ENCODE assay signal across 9 cellular contexts in the genomic region with DNA sequence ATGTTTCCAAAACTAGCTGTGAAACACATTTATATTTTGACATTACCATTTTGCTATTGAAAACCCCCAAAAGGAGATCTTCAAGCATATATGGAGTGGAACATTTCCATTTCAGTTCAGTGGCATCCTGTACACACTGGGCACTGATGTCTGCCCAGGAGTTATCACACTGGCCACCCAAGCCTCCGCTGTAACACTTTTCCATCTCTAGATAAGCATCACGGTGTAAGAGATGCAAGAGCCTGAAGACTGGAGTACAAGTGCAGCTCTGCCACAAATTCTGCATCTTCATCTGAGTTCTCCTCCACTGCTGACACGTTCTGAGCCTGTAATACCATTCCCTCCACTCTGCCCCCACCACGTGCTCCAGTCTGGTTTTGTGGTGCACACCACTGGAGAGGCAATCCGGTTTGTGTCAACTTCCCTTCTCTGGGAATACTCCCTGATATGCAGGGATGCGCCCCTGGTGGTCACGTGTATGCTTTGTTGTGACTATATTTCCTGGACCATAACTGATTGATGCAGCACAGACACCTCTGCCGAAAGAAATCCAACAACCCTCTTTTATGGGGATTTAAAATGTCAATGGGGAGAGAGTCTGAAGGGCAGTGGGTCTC. TPM values are rescaled to one million over a fixed set of nuclear protein-coding genes. Genes with fewer than 3 reads are reported as not detected.
DNase-seq lines count a peak whose midpoint lies in the region; ATAC-seq and TF ChIP-seq lines count a peak whose summit lies in the region.
"Had no signal": no experiment of that assay in that cellular context is flagged by ENCODE, and none has a peak within 500 bp of the region (broad histone marks: within the 10 kb centered on the region; RNA-seq: fewer than 3 reads in every experiment).

No MANE protein-coding gene starts in this region.

- H3K27me3 ChIP-seq in BE2C (no peaks in the 10 kb centered on the region), HAP-1 (ENCODE audit: low read depth) (no peaks in the 10 kb centered on the region)

- in situ Hi-C loops in HAP-1 (cut with MboI; ENCODE audit: low sequenced_read_pairs) = no loop called here

- no peaks in the 10 kb centered on the region for H3K27me3 Mint-ChIP-seq in activated CD8-positive, alpha-beta T cell treated with anti-CD3 and anti-CD28 coated beads, Interleukin-2, amount 10 ng/mL, durations not matched to agents 7 days and 5 days (ENCODE audit: low read depth)
- H3K27me3 Mint-ChIP-seq in T-helper 2 cell treated with Interferon-gamma antibody and Interleukin-4, amounts not matched to agents 5 μg/mL and 100 μg/mL, for 36 hours (ENCODE audit: low read depth) = no peaks in the 10 kb centered on the region
- H3K27me3 Mint-ChIP-seq: activated naive CD8-positive, alpha-beta T cell had no signal

- H3K9me3 ChIP-seq in BE2C = no peaks in the 10 kb centered on the region
- no peaks in the 10 kb centered on the region for H3K9me3 ChIP-seq in HAP-1

- H3K9me3 Mint-ChIP-seq in activated CD8-positive, alpha-beta T cell treated with anti-CD3 and anti-CD28 coated beads, Interleukin-2, amount 10 ng/mL, durations not matched to agents 7 days and 5 days (ENCODE audit: insufficient read depth) = no peaks in the 10 kb centered on the region
- no peaks in the 10 kb centered on the region for H3K9me3 Mint-ChIP-seq in T-helper 2 cell treated with Interferon-gamma antibody and Interleukin-4, amounts not matched to agents 5 μg/mL and 100 μg/mL, for 36 hours

- peaks cover 30% of the 10 kb centered on the region for H3K36me3 Mint-ChIP-seq in activated CD8-positive, alpha-beta T cell treated with anti-CD3 and anti-CD28 coated beads, Interleukin-2, amount 10 ng/mL, durations not matched to agents 7 days and 5 days (ENCODE audit: low read depth)
- H3K36me3 Mint-ChIP-seq in T-helper 2 cell treated with Interferon-gamma antibody and Interleukin-4, amounts not matched to agents 5 μg/mL and 100 μg/mL, for 36 hours (ENCODE audit: low read depth) = peaks cover 9% of the 10 kb centered on the region

- DNase-seq in BE2C = peak; percentile 87
- peak; percentile 48 to 78 for DNase-seq in HAP-1 (ENCODE audit: low spot score in 2 of 2)
- DNase-seq in activated CD8-positive, alpha-beta T cell treated with anti-CD3 and anti-CD28 coated beads, Interleukin-2, amount 10 ng/mL, durations not matched to agents 7 days and 5 days = no peak
- no peak for DNase-seq in left lobe of liver (ENCODE audit: low spot score)
- no peak for DNase-seq in coronary artery (ENCODE audit: low spot score)
- DNase-seq in T-helper 2 cell treated with Interferon-gamma antibody and Interleukin-4, amounts not matched to agents 5 μg/mL and 100 μg/mL, for 36 hours (ENCODE audit: low spot score) = no peak
- no peak for DNase-seq in activated CD8-positive, alpha-beta memory T cell treated with anti-CD3 and anti-CD28 coated beads for 24 hours

- H3K4me1 ChIP-seq in BE2C (peaks cover 7% of the 10 kb centered on the region; the same call in 1 of the 2 replicates), HAP-1 (peaks cover 31% of the 10 kb centered on the region)

- H3K27ac Mint-ChIP-seq in activated CD8-positive, alpha-beta T cell treated with anti-CD3 and anti-CD28 coated beads, Interleukin-2, amount 10 ng/mL, durations not matched to agents 7 days and 5 days = peak overlapping the region; percentile 32
- H3K27ac Mint-ChIP-seq in T-helper 2 cell treated with Interferon-gamma antibody and Interleukin-4, amounts not matched to agents 5 μg/mL and 100 μg/mL, for 36 hours = no peak overlapping the region
- H3K27ac Mint-ChIP-seq: activated naive CD8-positive, alpha-beta T cell had no signal

- H3K36me3 ChIP-seq in BE2C (no peaks in the 10 kb centered on the region), HAP-1 (replicated peaks) (no peaks in the 10 kb centered on the region)

- POLR2A ChIA-PET in activated CD8-positive, alpha-beta T cell treated with anti-CD3 and anti-CD28 coated beads, Interleukin-2, amount 10 ng/mL, durations not matched to agents 7 days and 5 days (lab: Charles Lee) = no interaction called here

- no peak for ATAC-seq in activated CD8-positive, alpha-beta T cell treated with anti-CD3 and anti-CD28 coated beads, Interleukin-2, amount 10 ng/mL, durations not matched to agents 7 days and 5 days
- ATAC-seq in left lobe of liver = peak; percentile 39
- no peak for ATAC-seq in HG03571 (IDR thresholded peaks at IDR 0.05; ENCODE audit: unreplicated experiment)

- H3K4me3 Mint-ChIP-seq in activated CD8-positive, alpha-beta T cell treated with anti-CD3 and anti-CD28 coated beads, Interleukin-2, amount 10 ng/mL, durations not matched to agents 7 days and 5 days = no peak overlapping the region
- H3K4me3 Mint-ChIP-seq in T-helper 2 cell treated with Interferon-gamma antibody and Interleukin-4, amounts not matched to agents 5 μg/mL and 100 μg/mL, for 36 hours = no peak overlapping the region
- H3K4me3 Mint-ChIP-seq: activated naive CD8-positive, alpha-beta T cell had no signal

- no peak overlapping the region for H3K27ac ChIP-seq in coronary artery

- H3K4me1 Mint-ChIP-seq in activated CD8-positive, alpha-beta T cell treated with anti-CD3 and anti-CD28 coated beads, Interleukin-2, amount 10 ng/mL, durations not matched to agents 7 days and 5 days (ENCODE audit: low read depth) = peaks cover 84% of the 10 kb centered on the region
- peaks cover 54% of the 10 kb centered on the region for H3K4me1 Mint-ChIP-seq in T-helper 2 cell treated with Interferon-gamma antibody and Interleukin-4, amounts not matched to agents 5 μg/mL and 100 μg/mL, for 36 hours (ENCODE audit: low read depth)

- H3K4me3 ChIP-seq in BE2C (ENCODE audit: low read depth, low read length) = no peak overlapping the region
- H3K4me3 ChIP-seq in HAP-1 = no peak overlapping the region
- H3K4me3 ChIP-seq in coronary artery = no peak overlapping the region

- CTCF ChIA-PET in activated CD8-positive, alpha-beta T cell treated with anti-CD3 and anti-CD28 coated beads, Interleukin-2, amount 10 ng/mL, durations not matched to agents 7 days and 5 days (lab: Charles Lee) = interaction anchor here (0.5 to 1.7 kb wide), 4 partner anchors 9 to 51 kb away, joined by 3 to 10 read pairs (median 8); no protein-coding TSS in a partner anchor

- TF ChIP-seq CTCF in BE2C (IDR thresholded peaks at IDR 0.05; ENCODE audit: low read depth, low read length) = peak; percentile 83
- TF ChIP-seq CTCF in coronary artery (IDR thresholded peaks at IDR 0.05) = no peak

RNA-seq across cellular contexts. Expression of a gene that starts 12.7 kb away (rescaled TPM):
- polyA plus RNA-seq in BE2C (2012; ENCODE audit: insufficient read depth, insufficient read length, low read depth) = 7.8 TPM
- 10 to 100 TPM; 76.5 to 80.4 TPM for total RNA-seq in activated CD8-positive, alpha-beta T cell treated with anti-CD3 and anti-CD28 coated beads, Interleukin-2, amount 10 ng/mL, durations not matched to agents 7 days and 5 days
- 8.7 TPM for total RNA-seq in left lobe of liver

Comparison
In these comparisons a context has a peak if more than half of its experiments do, and no peak if none do; other contexts are left out.
1. DNase-seq: peak in BE2C (single experiment) and HAP-1 (2 of 2); none in activated CD8-positive, alpha-beta T cell treated with anti-CD3 and anti-CD28 coated beads, Interleukin-2, amount 10 ng/mL, durations not matched to agents 7 days and 5 days (single experiment), left lobe of liver (single experiment), coronary artery (single experiment), T-helper 2 cell treated with Interferon-gamma antibody and Interleukin-4, amounts not matched to agents 5 μg/mL and 100 μg/mL, for 36 hours (single experiment) and activated CD8-positive, alpha-beta memory T cell treated with anti-CD3 and anti-CD28 coated beads for 24 hours (single experiment).